Comparison of ENCODE assay signal across 30 cellular contexts in the genomic region with DNA sequence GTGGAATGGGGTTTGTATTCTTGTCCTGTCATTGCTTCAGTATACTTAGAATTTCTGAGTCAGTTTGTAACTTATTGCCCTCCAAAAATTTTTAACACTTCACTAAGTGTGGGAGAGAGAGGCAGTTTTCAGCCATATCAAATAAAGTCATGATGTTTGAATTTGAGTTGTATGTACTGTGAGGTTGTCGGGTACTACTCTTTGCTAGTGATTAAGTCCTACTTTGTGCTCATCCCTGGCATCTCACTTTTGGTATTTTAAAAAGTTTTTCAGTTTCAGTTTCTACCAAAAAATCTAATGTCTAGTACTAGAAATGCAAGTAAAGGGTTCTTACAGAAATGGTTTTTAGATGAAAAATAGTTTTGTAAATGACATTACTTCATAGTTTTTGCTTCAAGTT. TPM values are rescaled to one million over a fixed set of nuclear protein-coding genes. Genes with fewer than 3 reads are reported as not detected.
DNase-seq lines count a peak whose midpoint lies in the region; ATAC-seq and TF ChIP-seq lines count a peak whose summit lies in the region.
"Had no signal": no experiment of that assay in that cellular context is flagged by ENCODE, and none has a peak within 500 bp of the region (broad histone marks: within the 10 kb centered on the region; RNA-seq: fewer than 3 reads in every experiment).

No MANE protein-coding gene starts in this region.

- H3K9me3 ChIP-seq in T-helper 17 cell (ENCODE audit: control insufficient read depth, low read length, poor library complexity, severe bottlenecking) (no peaks in the 10 kb centered on the region), smooth muscle cell (replicated peaks; ENCODE audit: low read depth) (no peaks in the 10 kb centered on the region)
- H3K9me3 ChIP-seq: prostate gland, SJSA1 had no signal

- no peaks in the 10 kb centered on the region for H3K4me1 ChIP-seq in smooth muscle cell (ENCODE audit: low read depth)
- H3K4me1 ChIP-seq: prostate gland, SJSA1 had no signal

- H3K27ac Mint-ChIP-seq in T-helper 17 cell = peak overlapping the region; percentile 77
- H3K27ac Mint-ChIP-seq in stimulated activated effector memory CD8-positive, alpha-beta T cell treated with anti-CD3 and anti-CD28 coated beads, Interleukin-12 subunit alpha, Interleukin-12 subunit beta, amount 100 ng/mL, for 72 hours = peak overlapping the region; percentile 46
- H3K27ac Mint-ChIP-seq: activated naive CD8-positive, alpha-beta T cell treated with anti-CD3 and anti-CD28 coated beads, Interleukin-2, amount 10 ng/mL, durations not matched to agents 7 days and 5 days had no signal

- no peaks in the 10 kb centered on the region for H3K27me3 Mint-ChIP-seq in activated T-cell treated with anti-CD3 and anti-CD28 coated beads, Interleukin-2, amount 50 U/mL, for 4 hours (ENCODE audit: low read depth)
- no peaks in the 10 kb centered on the region for H3K27me3 Mint-ChIP-seq in T-helper 17 cell
- H3K27me3 Mint-ChIP-seq: activated naive CD8-positive, alpha-beta T cell treated with anti-CD3 and anti-CD28 coated beads, Interleukin-2, amount 10 ng/mL, durations not matched to agents 7 days and 5 days; naive thymus-derived CD8-positive, alpha-beta T cell had no signal

- peaks cover 15% of the 10 kb centered on the region for H3K4me1 Mint-ChIP-seq in activated T-cell treated with anti-CD3 and anti-CD28 coated beads, Interleukin-2, amount 50 U/mL, for 4 hours (ENCODE audit: low read depth)
- H3K4me1 Mint-ChIP-seq in T-helper 17 cell = peaks cover 3% of the 10 kb centered on the region
- peaks cover 28% of the 10 kb centered on the region for H3K4me1 Mint-ChIP-seq in stimulated activated effector memory CD8-positive, alpha-beta T cell treated with anti-CD3 and anti-CD28 coated beads, Interleukin-12 subunit alpha, Interleukin-12 subunit beta, amount 100 ng/mL, for 72 hours

- whole genome bisulfite sequencing in smooth muscle cell (ENCODE audit: low lambda C conversion rate) = 100% methylated on average over 1 of the region's 1 CpG

- H3K4me3 Mint-ChIP-seq in activated T-cell treated with anti-CD3 and anti-CD28 coated beads, Interleukin-2, amount 50 U/mL, for 4 hours = no peak overlapping the region
- H3K4me3 Mint-ChIP-seq in T-helper 17 cell = no peak overlapping the region
- no peak overlapping the region for H3K4me3 Mint-ChIP-seq in stimulated activated effector memory CD8-positive, alpha-beta T cell treated with anti-CD3 and anti-CD28 coated beads, Interleukin-12 subunit alpha, Interleukin-12 subunit beta, amount 100 ng/mL, for 72 hours
- H3K4me3 Mint-ChIP-seq: activated naive CD8-positive, alpha-beta T cell treated with anti-CD3 and anti-CD28 coated beads, Interleukin-2, amount 10 ng/mL, durations not matched to agents 7 days and 5 days; naive thymus-derived CD8-positive, alpha-beta T cell had no signal

- H3F3A ChIP-seq in smooth muscle cell (ENCODE audit: low read depth) = no peaks in the 10 kb centered on the region

- H3K27ac ChIP-seq in smooth muscle cell (ENCODE audit: low read depth) = no peak overlapping the region
- H3K27ac ChIP-seq: coronary artery, prostate gland, RWPE1, SJSA1, WERI-Rb-1 had no signal

- peaks cover 7% of the 10 kb centered on the region for H3K9me3 Mint-ChIP-seq in activated T-cell treated with anti-CD3 and anti-CD28 coated beads, Interleukin-2, amount 50 U/mL, for 4 hours
- no peaks in the 10 kb centered on the region for H3K9me3 Mint-ChIP-seq in stimulated activated effector memory CD8-positive, alpha-beta T cell treated with anti-CD3 and anti-CD28 coated beads, Interleukin-12 subunit alpha, Interleukin-12 subunit beta, amount 100 ng/mL, for 72 hours

- H2AFZ ChIP-seq in smooth muscle cell (ENCODE audit: low read depth) = no peak overlapping the region

- no peak overlapping the region for H3K9ac ChIP-seq in smooth muscle cell (ENCODE audit: low read depth)

- no peaks in the 10 kb centered on the region for H4K20me1 ChIP-seq in smooth muscle cell (ENCODE audit: low read depth)

- H3K79me2 ChIP-seq in smooth muscle cell (ENCODE audit: low read depth) = peaks cover 3% of the 10 kb centered on the region

- no peaks in the 10 kb centered on the region for H3K27me3 ChIP-seq in smooth muscle cell (ENCODE audit: low read depth)
- H3K27me3 ChIP-seq: SJSA1 had no signal

- H3K36me3 Mint-ChIP-seq in activated T-cell treated with anti-CD3 and anti-CD28 coated beads, Interleukin-2, amount 50 U/mL, for 4 hours (ENCODE audit: insufficient read depth) = peaks cover 69% of the 10 kb centered on the region
- peaks cover 14% of the 10 kb centered on the region for H3K36me3 Mint-ChIP-seq in T-helper 17 cell (ENCODE audit: low read depth)
- peaks cover 100% of the 10 kb centered on the region for H3K36me3 Mint-ChIP-seq in stimulated activated effector memory CD8-positive, alpha-beta T cell treated with anti-CD3 and anti-CD28 coated beads, Interleukin-12 subunit alpha, Interleukin-12 subunit beta, amount 100 ng/mL, for 72 hours

- DNase-seq in activated T-cell treated with anti-CD3 and anti-CD28 coated beads, Interleukin-2, amount 50 U/mL, for 4 hours = no peak
- DNase-seq in activated T-cell treated with anti-CD3 and anti-CD28 coated beads for 4 hours = no peak
- DNase-seq in T-helper 17 cell = no peak
- DNase-seq in stimulated activated effector memory CD8-positive, alpha-beta T cell treated with anti-CD3 and anti-CD28 coated beads, Interleukin-12 subunit alpha, Interleukin-12 subunit beta, amount 100 ng/mL, for 72 hours (ENCODE audit: low spot score in 2 of 2) = no peak
- DNase-seq in smooth muscle cell (lab: John Stamatoyannopoulos, UW; ENCODE audit: unreplicated experiment) = no peak
- DNase-seq in NOMO-1 treated with DMSO at 0.1 percent for 48 hours (lab: John Stamatoyannopoulos, UW; ENCODE audit: unreplicated experiment) = no peak
- DNase-seq: activated naive CD8-positive, alpha-beta T cell treated with anti-CD3 and anti-CD28 coated beads, Interleukin-2, amount 10 ng/mL, durations not matched to agents 7 days and 5 days; DMS153; effector memory CD4-positive, alpha-beta T cell; hypothalamus; left colon; naive thymus-derived CD8-positive, alpha-beta T cell; NCI-H1092 treated with DMSO at 0.1 percent for 48 hours; NCI-H187 treated with DMSO at 0.1 percent for 48 hours; NCI-H2171; NCI-H510A; occipital lobe; OCI-M1; stimulated activated CD4-positive, alpha-beta T cell treated with anti-CD3 and anti-CD28 coated beads, Interleukin-4, amount 100 ng/mL, for 1 hour; T1000; trophoblast cell; WERI-Rb-1 had no signal

- H3K36me3 ChIP-seq in smooth muscle cell (ENCODE audit: low read depth) = peaks cover 58% of the 10 kb centered on the region
- H3K36me3 ChIP-seq: prostate gland had no signal

- ATAC-seq in activated T-cell treated with anti-CD3 and anti-CD28 coated beads, Interleukin-2, amount 50 U/mL, for 4 hours = peak; percentile 87 to 93
- ATAC-seq in GM21786 (IDR thresholded peaks at IDR 0.05; ENCODE audit: unreplicated experiment) = peak; percentile 47
- no peak for ATAC-seq in T-helper 17 cell
- ATAC-seq in stimulated activated effector memory CD8-positive, alpha-beta T cell treated with anti-CD3 and anti-CD28 coated beads, Interleukin-12 subunit alpha, Interleukin-12 subunit beta, amount 100 ng/mL, for 72 hours = peak; percentile 97
- ATAC-seq in HG03354 (IDR thresholded peaks at IDR 0.05; ENCODE audit: poor library complexity, severe bottlenecking, unreplicated experiment) = no peak
- ATAC-seq: HCT116; left colon; naive thymus-derived CD8-positive, alpha-beta T cell; sciatic nerve had no signal

- no peak for TF ChIP-seq CTCF in smooth muscle cell (IDR thresholded peaks at IDR 0.05; ENCODE audit: borderline replicate concordance, insufficient read depth, poor library complexity, severe bottlenecking)

- no peak overlapping the region for H3K4me3 ChIP-seq in smooth muscle cell
- H3K4me3 ChIP-seq: coronary artery, prostate gland, SJSA1 had no signal

- no peak overlapping the region for H3K4me2 ChIP-seq in smooth muscle cell

RNA-seq across cellular contexts. Expression of a gene that starts 40.7 kb away (rescaled TPM):
- total RNA-seq in activated T-cell treated with anti-CD3 and anti-CD28 coated beads, Interleukin-2, amount 50 U/mL, for 4 hours = 100 to 1,000 TPM; 102 to 111 (median 102) TPM
- total RNA-seq in T-helper 17 cell (10 to 100 TPM; 35.9 to 36.2 TPM), smooth muscle cell (23.3 and 29.2 TPM in 2 replicates)
- polyA plus RNA-seq in smooth muscle cell = 17.1 and 21.7 TPM in 2 replicates

RNA-seq across cellular contexts. Expression of a gene that starts 41.7 kb away (rescaled TPM):
- total RNA-seq in activated T-cell treated with anti-CD3 and anti-CD28 coated beads, Interleukin-2, amount 50 U/mL, for 4 hours = 10 to 100 TPM; 34.3 to 36.3 (median 35.6) TPM
- total RNA-seq in T-helper 17 cell (10 to 100 TPM in 1 of 2 donors, 1 to 10 TPM in 1; 9.0 to 10.1 TPM), smooth muscle cell (53.8 and 66.5 TPM in 2 replicates)
- polyA plus RNA-seq in smooth muscle cell = 38.0 and 41.2 TPM in 2 replicates

Comparison
In these comparisons a context has a peak if more than half of its experiments do, and no peak if none do; other contexts are left out.
1. ATAC-seq: peak in activated T-cell treated with anti-CD3 and anti-CD28 coated beads, Interleukin-2, amount 50 U/mL, for 4 hours (2 of 2), GM21786 (single experiment) and stimulated activated effector memory CD8-positive, alpha-beta T cell treated with anti-CD3 and anti-CD28 coated beads, Interleukin-12 subunit alpha, Interleukin-12 subunit beta, amount 100 ng/mL, for 72 hours (single experiment); none in T-helper 17 cell (single experiment) and HG03354 (single experiment).